Comparison of ENCODE assay signal across 8 cellular contexts in genomic region chr2:134233733-134234135, GRCh38. TPM values are rescaled to one million over a fixed set of nuclear protein-coding genes. Genes with fewer than 3 reads are reported as not detected.
DNase-seq lines count a peak whose midpoint lies in the region; ATAC-seq and TF ChIP-seq lines count a peak whose summit lies in the region.
"Had no signal": no experiment of that assay in that cellular context is flagged by ENCODE, and none has a peak within 500 bp of the region (broad histone marks: within the 10 kb centered on the region; RNA-seq: fewer than 3 reads in every experiment).

No MANE protein-coding gene starts in this region.

- peak overlapping the region; percentile 60 for H3K4me2 ChIP-seq in OCI-LY3 (ENCODE audit: low read length)

- peaks cover 56% of the 10 kb centered on the region for H4K20me1 ChIP-seq in OCI-LY3 (ENCODE audit: insufficient read depth, low read length)

- intact Hi-C loops in aorta (cut with DNase I) = no loop called here

- H3K9me3 ChIP-seq in OCI-LY3 (ENCODE audit: insufficient read depth, low read length) (peaks cover 3% of the 10 kb centered on the region; the same call in 1 of the 2 replicates), aorta (ENCODE audit: control insufficient read depth, low read length) (no peaks in the 10 kb centered on the region)

- no peaks in the 10 kb centered on the region; the same call in 1 of the 2 replicates for H3K79me2 ChIP-seq in OCI-LY3 (ENCODE audit: low read length)

- H3K4me1 ChIP-seq in OCI-LY3 (ENCODE audit: low read length) = peaks cover 32% of the 10 kb centered on the region
- H3K4me1 ChIP-seq in aorta (ENCODE audit: control insufficient read depth in 1 of 2, insufficient read depth in 2 of 2, low read length in 2 of 2) = peaks cover 0 to 3% of the 10 kb centered on the region in 2 donors

- H3K27me3 ChIP-seq in OCI-LY3 (ENCODE audit: low read depth, low read length) (peaks cover 15% of the 10 kb centered on the region), aorta (ENCODE audit: control insufficient read depth in 1 of 2, insufficient read depth in 2 of 2, low read length in 1 of 2) (no peaks in the 10 kb centered on the region)

- no peak overlapping the region for H2AFZ ChIP-seq in OCI-LY3 (ENCODE audit: low read depth, low read length)

- H3K27ac ChIP-seq in OCI-LY3 (ENCODE audit: low read length) (peak overlapping the region; percentile 41), aorta (ENCODE audit: low read depth in 1 of 2, low read length in 2 of 2) (no peak overlapping the region)

- no peak overlapping the region for H3K9ac ChIP-seq in OCI-LY3 (ENCODE audit: low read length)

- TF ChIP-seq CTCF in OCI-LY3 (IDR thresholded peaks at IDR 0.05; ENCODE audit: low read depth, low read length) = no peak

- peak; percentile 41 for ATAC-seq in GM19035 (IDR thresholded peaks at IDR 0.05; ENCODE audit: unreplicated experiment)
- ATAC-seq in HG02759 (IDR thresholded peaks at IDR 0.05; ENCODE audit: unreplicated experiment) = peak; percentile 69
- ATAC-seq in aorta (ENCODE audit: low FRiP score) = no peak

- H3K4me3 ChIP-seq in OCI-LY3 (ENCODE audit: low read length) = 0 out of 2 replicates have a peak overlapping the region, but pooled peaks have one; percentile 1
- no peak overlapping the region for H3K4me3 ChIP-seq in aorta (ENCODE audit: low read length in 2 of 2)

- WGBS in aorta, 2 donors = 88 to 89% methylated on average over 2 of the region's 2 CpGs

- DNase-seq in renal cortical epithelial cell (ENCODE audit: low read depth) (peak; percentile 23), CD1c-positive myeloid dendritic cell (ENCODE audit: extremely low spot score) (no peak), aorta (no peak)
- DNase-seq in stimulated activated naive CD4-positive, alpha-beta T cell treated with Interleukin-2 at 50 U/mL for 16 hours (lab: John Stamatoyannopoulos, UW) = no peak
- DNase-seq: substantia nigra had no signal

- H3K36me3 ChIP-seq in OCI-LY3 (replicated peaks; ENCODE audit: low read depth, low read length) (no peaks in the 10 kb centered on the region), aorta (ENCODE audit: control insufficient read depth in 1 of 2, insufficient read depth in 2 of 2, low read length in 1 of 2) (no peaks in the 10 kb centered on the region)

RNA-seq across cellular contexts. Expression of gene MGAT5, which starts 20.1 kb away (rescaled TPM):
- 39.1 and 43.6 TPM in 2 replicates for total RNA-seq in renal cortical epithelial cell
- 10 to 100 TPM; 36.1 to 49.7 TPM for total RNA-seq in aorta
- polyA plus RNA-seq in aorta = 1 to 10 TPM; 6.1 to 8.2 TPM
